ENCODE assay signal across 9 cellular contexts in the genomic region with DNA sequence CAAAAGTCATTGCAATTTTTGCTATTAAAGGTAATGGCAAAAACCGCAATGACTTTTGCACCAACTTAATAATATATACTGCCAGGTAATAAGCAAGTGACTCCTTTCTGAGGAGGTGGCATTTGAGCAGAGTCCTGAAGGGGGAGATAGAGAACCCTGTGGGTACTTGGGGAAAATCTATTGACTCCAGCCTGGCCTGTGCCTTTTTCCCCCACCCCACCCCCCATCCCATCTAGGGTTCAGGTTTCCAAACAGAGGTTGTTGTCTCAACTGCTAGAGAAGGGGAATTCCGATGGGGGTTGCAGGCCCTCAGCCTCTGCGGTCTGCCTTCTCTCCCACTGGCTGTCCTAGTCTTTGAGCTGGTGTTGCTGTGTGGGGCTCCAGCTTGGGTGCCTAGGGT. TPM values are rescaled to one million over a fixed set of nuclear protein-coding genes. Genes with fewer than 3 reads are reported as not detected.
DNase-seq lines count a peak whose midpoint lies in the region; ATAC-seq and TF ChIP-seq lines count a peak whose summit lies in the region.
"Had no signal": no experiment of that assay in that cellular context is flagged by ENCODE, and none has a peak within 500 bp of the region (broad histone marks: within the 10 kb centered on the region; RNA-seq: fewer than 3 reads in every experiment).

No MANE protein-coding gene starts in this region.

- no peak overlapping the region for H3K4me3 ChIP-seq in AG04450 (ENCODE audit: low read depth, low read length)
- no peak overlapping the region for H3K4me3 ChIP-seq in kidney epithelial cell (ENCODE audit: low read depth, low read length)
- H3K4me3 ChIP-seq: upper lobe of left lung had no signal

- in situ Hi-C loops in KBM-7 (cut with MboI; ENCODE audit: low pct_unique_long_range_greater_than_20kb, low sequenced_read_pairs), result no loop called here

- POLR2A ChIA-PET in AG04450 (lab: Yijun Ruan, JAX), result interaction anchor here (0.6 to 1.2 kb wide), 5 partner anchors 10 to 298 kb away, joined by 3 to 5 read pairs (median 3); partner anchors contain the start of genes DNMT1 and S1PR2

- DNase-seq in AG04450 (ENCODE audit: low read depth, low spot score) (peak; percentile 79), GM10266 (ENCODE audit: extremely low spot score) (peak; percentile 82), KBM-7 (peak; percentile 75), kidney epithelial cell (ENCODE audit: low read depth) (no peak), ureter (ENCODE audit: low spot score) (no peak), NCI-H1092 (lab: John Stamatoyannopoulos, UW) (no peak)
- peak; percentile 37 to 50 for DNase-seq in activated CD4-positive, alpha-beta T cell treated with anti-CD3 and anti-CD28 coated beads, Interleukin-2, amount 50 U/mL, for 48 hours
- DNase-seq: upper lobe of left lung had no signal

- peak overlapping the region; percentile 22 for H3K27ac ChIP-seq in AG04450 (ENCODE audit: low read depth, low read length)
- H3K27ac ChIP-seq: upper lobe of left lung had no signal

- peaks cover 7% of the 10 kb centered on the region for H3K9me3 ChIP-seq in AG04450 (ENCODE audit: control insufficient read depth, insufficient read depth, low read length)
- H3K9me3 ChIP-seq: upper lobe of left lung had no signal

- CTCF ChIA-PET in AG04450 (lab: Charles Lee), result interaction anchor here (0.6 to 2.1 kb wide), 6 partner anchors 13 to 320 kb away, joined by 3 to 18 read pairs (median 4); no protein-coding TSS in a partner anchor

- no peaks in the 10 kb centered on the region for H3K36me3 ChIP-seq in kidney epithelial cell (ENCODE audit: control insufficient read depth, insufficient read depth, low read length)

- TF ChIP-seq CTCF in AG04450 (IDR thresholded peaks at IDR 0.05; ENCODE audit: low read depth, low read length) (peak; percentile 76), GM10266 (IDR thresholded peaks at IDR 0.05; ENCODE audit: control insufficient read depth, insufficient read depth, low read depth, missing control alignments) (peak; percentile 57), kidney epithelial cell (IDR thresholded peaks at IDR 0.05; ENCODE audit: insufficient read depth, low read length, poor library complexity, severe bottlenecking) (peak; percentile 31)

- no peak for ATAC-seq in GM18909 (IDR thresholded peaks at IDR 0.05; ENCODE audit: poor library complexity, unreplicated experiment)

- H3K27me3 ChIP-seq in AG04450 (ENCODE audit: control insufficient read depth, insufficient read depth, low read length), result no peaks in the 10 kb centered on the region
- H3K27me3 ChIP-seq in kidney epithelial cell (ENCODE audit: control insufficient read depth, insufficient read depth, low read length), result no peaks in the 10 kb centered on the region
- H3K27me3 ChIP-seq: upper lobe of left lung had no signal

RNA-seq across cellular contexts. Expression of gene S1PR2, which starts 11.5 kb away (rescaled TPM):
- polyA plus RNA-seq in AG04450 (2011; rRNA removed), result 19.7 and 25.1 TPM in 2 replicates
- polyA minus RNA-seq in AG04450 (2011; rRNA and poly(A)+ RNA removed), result 78.7 and 106 TPM in 2 replicates
- 8.3 and 9.4 TPM in 2 replicates for total RNA-seq in kidney epithelial cell
- 10.9 TPM for total RNA-seq in ureter

RNA-seq across cellular contexts. Expression of gene DNMT1, which starts 24.9 kb away (rescaled TPM):
- polyA plus RNA-seq in AG04450 (2011; rRNA removed), result 54.5 and 60.7 TPM in 2 replicates
- polyA minus RNA-seq in AG04450 (2011; rRNA and poly(A)+ RNA removed), result 56.4 and 66.8 TPM in 2 replicates
- total RNA-seq in kidney epithelial cell, result 66.9 and 75.6 TPM in 2 replicates
- 61.1 TPM for total RNA-seq in ureter

RNA-seq across cellular contexts. Expression of gene MRPL4, which starts 32.3 kb away (rescaled TPM):
- 28.5 and 41.4 TPM in 2 replicates for polyA plus RNA-seq in AG04450 (2011; rRNA removed)
- 14.1 and 20.6 TPM in 2 replicates for polyA minus RNA-seq in AG04450 (2011; rRNA and poly(A)+ RNA removed)
- total RNA-seq in kidney epithelial cell (96.3 and 98.7 TPM in 2 replicates), ureter (65.3 TPM)

RNA-seq across cellular contexts. Expression of gene ICAM1, which starts 51.2 kb away (rescaled TPM):
- polyA plus RNA-seq in AG04450 (2011; rRNA removed), result 40.4 and 57.0 TPM in 2 replicates
- polyA minus RNA-seq in AG04450 (2011; rRNA and poly(A)+ RNA removed), result 35.9 and 50.3 TPM in 2 replicates
- 155 TPM in 2 replicates for total RNA-seq in kidney epithelial cell
- total RNA-seq in ureter, result 20.4 TPM

Comparison
In these comparisons a context has a peak if more than half of its experiments do, and no peak if none do; other contexts are left out.
1. DNase-seq: peak in AG04450 (single experiment), GM10266 (single experiment), KBM-7 (single experiment) and activated CD4-positive, alpha-beta T cell treated with anti-CD3 and anti-CD28 coated beads, Interleukin-2, amount 50 U/mL, for 48 hours (2 of 2); none in kidney epithelial cell (single experiment), ureter (single experiment) and NCI-H1092 (single experiment).
2. Peak in every context shown above with its lines, with median percentiles within 50 percentile points of each other: CTCF ChIP-seq.